ENCODE assay signal across 1 cellular context in the genomic region with DNA sequence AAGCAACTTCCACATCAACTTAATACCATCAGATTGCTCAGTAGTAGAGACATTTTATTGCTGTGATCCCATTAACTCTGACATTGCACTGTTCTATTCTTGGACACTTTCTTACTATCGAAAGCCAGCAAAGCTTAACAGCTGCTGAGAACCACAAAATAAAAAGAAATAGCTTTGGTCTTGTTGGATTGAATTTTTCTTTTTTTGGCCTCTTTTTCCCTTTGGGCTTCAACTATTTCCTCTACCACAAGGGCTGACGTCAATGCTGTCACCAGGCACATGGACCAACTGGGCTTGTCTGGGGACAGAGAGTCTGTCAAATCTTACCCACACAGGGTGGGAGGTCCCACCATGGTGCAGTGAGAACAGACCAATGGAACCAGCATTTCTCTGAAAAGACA.
TF ChIP-seq lines count a peak whose summit lies in the region.

No MANE protein-coding gene starts in this region.

TF ChIP-seq in GM23338, 12 proteins besides CTCF, POLR2A, EP300 and RAD21 (continued from another document):
- TF ChIP-seq, protein P1, sequence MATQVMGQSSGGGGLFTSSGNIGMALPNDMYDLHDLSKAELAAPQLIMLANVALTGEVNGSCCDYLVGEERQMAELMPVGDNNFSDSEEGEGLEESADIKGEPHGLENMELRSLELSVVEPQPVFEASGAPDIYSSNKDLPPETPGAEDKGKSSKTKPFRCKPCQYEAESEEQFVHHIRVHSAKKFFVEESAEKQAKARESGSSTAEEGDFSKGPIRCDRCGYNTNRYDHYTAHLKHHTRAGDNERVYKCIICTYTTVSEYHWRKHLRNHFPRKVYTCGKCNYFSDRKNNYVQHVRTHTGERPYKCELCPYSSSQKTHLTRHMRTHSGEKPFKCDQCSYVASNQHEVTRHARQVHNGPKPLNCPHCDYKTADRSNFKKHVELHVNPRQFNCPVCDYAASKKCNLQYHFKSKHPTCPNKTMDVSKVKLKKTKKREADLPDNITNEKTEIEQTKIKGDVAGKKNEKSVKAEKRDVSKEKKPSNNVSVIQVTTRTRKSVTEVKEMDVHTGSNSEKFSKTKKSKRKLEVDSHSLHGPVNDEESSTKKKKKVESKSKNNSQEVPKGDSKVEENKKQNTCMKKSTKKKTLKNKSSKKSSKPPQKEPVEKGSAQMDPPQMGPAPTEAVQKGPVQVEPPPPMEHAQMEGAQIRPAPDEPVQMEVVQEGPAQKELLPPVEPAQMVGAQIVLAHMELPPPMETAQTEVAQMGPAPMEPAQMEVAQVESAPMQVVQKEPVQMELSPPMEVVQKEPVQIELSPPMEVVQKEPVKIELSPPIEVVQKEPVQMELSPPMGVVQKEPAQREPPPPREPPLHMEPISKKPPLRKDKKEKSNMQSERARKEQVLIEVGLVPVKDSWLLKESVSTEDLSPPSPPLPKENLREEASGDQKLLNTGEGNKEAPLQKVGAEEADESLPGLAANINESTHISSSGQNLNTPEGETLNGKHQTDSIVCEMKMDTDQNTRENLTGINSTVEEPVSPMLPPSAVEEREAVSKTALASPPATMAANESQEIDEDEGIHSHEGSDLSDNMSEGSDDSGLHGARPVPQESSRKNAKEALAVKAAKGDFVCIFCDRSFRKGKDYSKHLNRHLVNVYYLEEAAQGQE (IDR thresholded peaks at IDR 0.05; ENCODE audit: unreplicated experiment), result no peak
- no peak for TF ChIP-seq ZNF331 (CRISPR knock-in tag; IDR thresholded peaks at IDR 0.05; ENCODE audit: low read depth)
- TF ChIP-seq, protein P2, sequence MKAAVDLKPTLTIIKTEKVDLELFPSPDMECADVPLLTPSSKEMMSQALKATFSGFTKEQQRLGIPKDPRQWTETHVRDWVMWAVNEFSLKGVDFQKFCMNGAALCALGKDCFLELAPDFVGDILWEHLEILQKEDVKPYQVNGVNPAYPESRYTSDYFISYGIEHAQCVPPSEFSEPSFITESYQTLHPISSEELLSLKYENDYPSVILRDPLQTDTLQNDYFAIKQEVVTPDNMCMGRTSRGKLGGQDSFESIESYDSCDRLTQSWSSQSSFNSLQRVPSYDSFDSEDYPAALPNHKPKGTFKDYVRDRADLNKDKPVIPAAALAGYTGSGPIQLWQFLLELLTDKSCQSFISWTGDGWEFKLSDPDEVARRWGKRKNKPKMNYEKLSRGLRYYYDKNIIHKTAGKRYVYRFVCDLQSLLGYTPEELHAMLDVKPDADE (IDR thresholded peaks at IDR 0.05), result no peak
